2 cellular contexts compared by ENCODE assay signal in genomic region chr2:240203031-240203841, GRCh38.
TF ChIP-seq lines count a peak whose summit lies in the region.

No MANE protein-coding gene starts in this region.

TF ChIP-seq in K562, 482 proteins besides CTCF, POLR2A, EP300 and RAD21:
- TF ChIP-seq, protein P1, sequence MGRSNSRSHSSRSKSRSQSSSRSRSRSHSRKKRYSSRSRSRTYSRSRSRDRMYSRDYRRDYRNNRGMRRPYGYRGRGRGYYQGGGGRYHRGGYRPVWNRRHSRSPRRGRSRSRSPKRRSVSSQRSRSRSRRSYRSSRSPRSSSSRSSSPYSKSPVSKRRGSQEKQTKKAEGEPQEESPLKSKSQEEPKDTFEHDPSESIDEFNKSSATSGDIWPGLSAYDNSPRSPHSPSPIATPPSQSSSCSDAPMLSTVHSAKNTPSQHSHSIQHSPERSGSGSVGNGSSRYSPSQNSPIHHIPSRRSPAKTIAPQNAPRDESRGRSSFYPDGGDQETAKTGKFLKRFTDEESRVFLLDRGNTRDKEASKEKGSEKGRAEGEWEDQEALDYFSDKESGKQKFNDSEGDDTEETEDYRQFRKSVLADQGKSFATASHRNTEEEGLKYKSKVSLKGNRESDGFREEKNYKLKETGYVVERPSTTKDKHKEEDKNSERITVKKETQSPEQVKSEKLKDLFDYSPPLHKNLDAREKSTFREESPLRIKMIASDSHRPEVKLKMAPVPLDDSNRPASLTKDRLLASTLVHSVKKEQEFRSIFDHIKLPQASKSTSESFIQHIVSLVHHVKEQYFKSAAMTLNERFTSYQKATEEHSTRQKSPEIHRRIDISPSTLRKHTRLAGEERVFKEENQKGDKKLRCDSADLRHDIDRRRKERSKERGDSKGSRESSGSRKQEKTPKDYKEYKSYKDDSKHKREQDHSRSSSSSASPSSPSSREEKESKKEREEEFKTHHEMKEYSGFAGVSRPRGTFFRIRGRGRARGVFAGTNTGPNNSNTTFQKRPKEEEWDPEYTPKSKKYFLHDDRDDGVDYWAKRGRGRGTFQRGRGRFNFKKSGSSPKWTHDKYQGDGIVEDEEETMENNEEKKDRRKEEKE (IDR thresholded peaks at IDR 0.05; ENCODE audit: borderline replicate concordance in 1 of 2, control insufficient read depth in 1 of 2, low read depth in 2 of 2, low read length in 1 of 2), result no peak
- peak; percentile 86 for TF ChIP-seq ZFP36 (IDR thresholded peaks at IDR 0.05; ENCODE audit: low read depth, low read length, partially characterized antibody)
- no peak for TF ChIP-seq ZNF79 (CRISPR knock-in tag; IDR thresholded peaks at IDR 0.05; ENCODE audit: low read depth)

TF ChIP-seq in HepG2, 621 proteins besides CTCF, POLR2A, EP300 and RAD21 (continued from another document):
- TF ChIP-seq SKIL (CRISPR knock-in tag; IDR thresholded peaks at IDR 0.05; ENCODE audit: borderline replicate concordance), result no peak
TF ChIP-seq in HepG2: peak in this region for 2.
